ENCODE assay signal across 1 cellular context in the genomic region with DNA sequence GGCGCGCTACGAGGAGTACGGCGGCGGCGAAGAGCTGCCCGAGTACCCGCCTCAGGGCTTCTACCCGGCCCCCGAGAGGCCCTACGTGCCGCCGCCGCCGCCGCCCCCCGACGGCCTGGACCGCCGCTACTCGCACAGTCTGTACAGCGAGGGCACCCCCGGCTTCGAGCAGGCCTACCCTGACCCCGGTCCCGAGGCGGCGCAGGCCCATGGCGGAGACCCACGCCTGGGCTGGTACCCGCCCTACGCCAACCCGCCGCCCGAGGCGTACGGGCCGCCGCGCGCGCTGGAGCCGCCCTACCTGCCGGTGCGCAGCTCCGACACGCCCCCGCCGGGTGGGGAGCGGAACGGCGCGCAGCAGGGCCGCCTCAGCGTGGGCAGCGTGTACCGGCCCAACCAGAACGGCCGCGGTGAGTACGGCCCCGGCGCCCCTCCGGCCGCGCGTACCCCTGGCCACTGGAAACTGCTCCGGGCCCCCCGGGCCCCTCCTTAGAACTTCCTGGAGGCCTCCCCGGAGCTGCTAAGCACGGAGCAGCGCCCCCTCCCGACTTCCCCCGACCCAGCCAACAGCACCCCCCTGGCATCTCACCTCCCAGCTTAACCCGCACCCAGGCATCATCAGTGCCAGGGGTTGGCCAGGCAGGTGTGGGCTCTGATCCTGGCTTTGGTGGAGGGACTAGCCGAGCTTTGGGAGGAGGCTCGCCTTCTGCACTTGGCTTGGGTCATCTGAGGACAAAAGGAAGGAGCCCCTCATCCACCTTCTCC.
TF ChIP-seq lines count a peak whose summit lies in the region.

No MANE protein-coding gene starts in this region.

TF ChIP-seq in WTC11, 78 proteins besides CTCF, POLR2A, EP300 and RAD21 (continued from another document and continues in another):
- TF ChIP-seq, protein P1, sequence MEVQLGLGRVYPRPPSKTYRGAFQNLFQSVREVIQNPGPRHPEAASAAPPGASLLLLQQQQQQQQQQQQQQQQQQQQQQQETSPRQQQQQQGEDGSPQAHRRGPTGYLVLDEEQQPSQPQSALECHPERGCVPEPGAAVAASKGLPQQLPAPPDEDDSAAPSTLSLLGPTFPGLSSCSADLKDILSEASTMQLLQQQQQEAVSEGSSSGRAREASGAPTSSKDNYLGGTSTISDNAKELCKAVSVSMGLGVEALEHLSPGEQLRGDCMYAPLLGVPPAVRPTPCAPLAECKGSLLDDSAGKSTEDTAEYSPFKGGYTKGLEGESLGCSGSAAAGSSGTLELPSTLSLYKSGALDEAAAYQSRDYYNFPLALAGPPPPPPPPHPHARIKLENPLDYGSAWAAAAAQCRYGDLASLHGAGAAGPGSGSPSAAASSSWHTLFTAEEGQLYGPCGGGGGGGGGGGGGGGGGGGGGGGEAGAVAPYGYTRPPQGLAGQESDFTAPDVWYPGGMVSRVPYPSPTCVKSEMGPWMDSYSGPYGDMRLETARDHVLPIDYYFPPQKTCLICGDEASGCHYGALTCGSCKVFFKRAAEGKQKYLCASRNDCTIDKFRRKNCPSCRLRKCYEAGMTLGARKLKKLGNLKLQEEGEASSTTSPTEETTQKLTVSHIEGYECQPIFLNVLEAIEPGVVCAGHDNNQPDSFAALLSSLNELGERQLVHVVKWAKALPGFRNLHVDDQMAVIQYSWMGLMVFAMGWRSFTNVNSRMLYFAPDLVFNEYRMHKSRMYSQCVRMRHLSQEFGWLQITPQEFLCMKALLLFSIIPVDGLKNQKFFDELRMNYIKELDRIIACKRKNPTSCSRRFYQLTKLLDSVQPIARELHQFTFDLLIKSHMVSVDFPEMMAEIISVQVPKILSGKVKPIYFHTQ (CRISPR knock-in tag; IDR thresholded peaks at IDR 0.05), result no peak
- peak; percentile 81; the same call in 1 of the 2 replicates for TF ChIP-seq KAT7 (CRISPR knock-in tag; IDR thresholded peaks at IDR 0.05; ENCODE audit: borderline replicate concordance)
- TF ChIP-seq, protein P2, sequence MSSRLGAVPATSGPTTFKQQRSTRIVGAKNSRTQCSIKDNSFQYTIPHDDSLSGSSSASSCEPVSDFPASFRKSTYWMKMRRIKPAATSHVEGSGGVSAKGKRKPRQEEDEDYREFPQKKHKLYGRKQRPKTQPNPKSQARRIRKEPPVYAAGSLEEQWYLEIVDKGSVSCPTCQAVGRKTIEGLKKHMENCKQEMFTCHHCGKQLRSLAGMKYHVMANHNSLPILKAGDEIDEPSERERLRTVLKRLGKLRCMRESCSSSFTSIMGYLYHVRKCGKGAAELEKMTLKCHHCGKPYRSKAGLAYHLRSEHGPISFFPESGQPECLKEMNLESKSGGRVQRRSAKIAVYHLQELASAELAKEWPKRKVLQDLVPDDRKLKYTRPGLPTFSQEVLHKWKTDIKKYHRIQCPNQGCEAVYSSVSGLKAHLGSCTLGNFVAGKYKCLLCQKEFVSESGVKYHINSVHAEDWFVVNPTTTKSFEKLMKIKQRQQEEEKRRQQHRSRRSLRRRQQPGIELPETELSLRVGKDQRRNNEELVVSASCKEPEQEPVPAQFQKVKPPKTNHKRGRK (CRISPR knock-in tag; IDR thresholded peaks at IDR 0.05; ENCODE audit: borderline replicate concordance), result no peak
- TF ChIP-seq IRF2 (CRISPR knock-in tag; IDR thresholded peaks at IDR 0.05; ENCODE audit: borderline replicate concordance, low read depth), result no peak
- no peak for TF ChIP-seq GABPB1 (CRISPR knock-in tag; IDR thresholded peaks at IDR 0.05)
- TF ChIP-seq ZNF423 (CRISPR knock-in tag; IDR thresholded peaks at IDR 0.05), result peak; percentile 33; the same call in 1 of the 2 replicates
- no peak for TF ChIP-seq FOXK1 (CRISPR knock-in tag; IDR thresholded peaks at IDR 0.05)
- TF ChIP-seq, protein P3, sequence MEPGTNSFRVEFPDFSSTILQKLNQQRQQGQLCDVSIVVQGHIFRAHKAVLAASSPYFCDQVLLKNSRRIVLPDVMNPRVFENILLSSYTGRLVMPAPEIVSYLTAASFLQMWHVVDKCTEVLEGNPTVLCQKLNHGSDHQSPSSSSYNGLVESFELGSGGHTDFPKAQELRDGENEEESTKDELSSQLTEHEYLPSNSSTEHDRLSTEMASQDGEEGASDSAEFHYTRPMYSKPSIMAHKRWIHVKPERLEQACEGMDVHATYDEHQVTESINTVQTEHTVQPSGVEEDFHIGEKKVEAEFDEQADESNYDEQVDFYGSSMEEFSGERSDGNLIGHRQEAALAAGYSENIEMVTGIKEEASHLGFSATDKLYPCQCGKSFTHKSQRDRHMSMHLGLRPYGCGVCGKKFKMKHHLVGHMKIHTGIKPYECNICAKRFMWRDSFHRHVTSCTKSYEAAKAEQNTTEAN (CRISPR knock-in tag; IDR thresholded peaks at IDR 0.05), result no peak
- TF ChIP-seq, protein P4, sequence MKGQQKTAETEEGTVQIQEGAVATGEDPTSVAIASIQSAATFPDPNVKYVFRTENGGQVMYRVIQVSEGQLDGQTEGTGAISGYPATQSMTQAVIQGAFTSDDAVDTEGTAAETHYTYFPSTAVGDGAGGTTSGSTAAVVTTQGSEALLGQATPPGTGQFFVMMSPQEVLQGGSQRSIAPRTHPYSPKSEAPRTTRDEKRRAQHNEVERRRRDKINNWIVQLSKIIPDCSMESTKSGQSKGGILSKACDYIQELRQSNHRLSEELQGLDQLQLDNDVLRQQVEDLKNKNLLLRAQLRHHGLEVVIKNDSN (CRISPR knock-in tag; IDR thresholded peaks at IDR 0.05), result no peak
- TF ChIP-seq, protein P5, sequence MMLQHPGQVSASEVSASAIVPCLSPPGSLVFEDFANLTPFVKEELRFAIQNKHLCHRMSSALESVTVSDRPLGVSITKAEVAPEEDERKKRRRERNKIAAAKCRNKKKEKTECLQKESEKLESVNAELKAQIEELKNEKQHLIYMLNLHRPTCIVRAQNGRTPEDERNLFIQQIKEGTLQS (CRISPR knock-in tag; conservative IDR thresholded peaks at IDR 0.05), result no peak
- peak; percentile 52; the same call in 1 of the 2 replicates for TF ChIP-seq ESRRA (CRISPR knock-in tag; IDR thresholded peaks at IDR 0.05; ENCODE audit: borderline replicate concordance)
- no peak for TF ChIP-seq SP1 (CRISPR knock-in tag; conservative IDR thresholded peaks at IDR 0.05)
- TF ChIP-seq, protein P6, sequence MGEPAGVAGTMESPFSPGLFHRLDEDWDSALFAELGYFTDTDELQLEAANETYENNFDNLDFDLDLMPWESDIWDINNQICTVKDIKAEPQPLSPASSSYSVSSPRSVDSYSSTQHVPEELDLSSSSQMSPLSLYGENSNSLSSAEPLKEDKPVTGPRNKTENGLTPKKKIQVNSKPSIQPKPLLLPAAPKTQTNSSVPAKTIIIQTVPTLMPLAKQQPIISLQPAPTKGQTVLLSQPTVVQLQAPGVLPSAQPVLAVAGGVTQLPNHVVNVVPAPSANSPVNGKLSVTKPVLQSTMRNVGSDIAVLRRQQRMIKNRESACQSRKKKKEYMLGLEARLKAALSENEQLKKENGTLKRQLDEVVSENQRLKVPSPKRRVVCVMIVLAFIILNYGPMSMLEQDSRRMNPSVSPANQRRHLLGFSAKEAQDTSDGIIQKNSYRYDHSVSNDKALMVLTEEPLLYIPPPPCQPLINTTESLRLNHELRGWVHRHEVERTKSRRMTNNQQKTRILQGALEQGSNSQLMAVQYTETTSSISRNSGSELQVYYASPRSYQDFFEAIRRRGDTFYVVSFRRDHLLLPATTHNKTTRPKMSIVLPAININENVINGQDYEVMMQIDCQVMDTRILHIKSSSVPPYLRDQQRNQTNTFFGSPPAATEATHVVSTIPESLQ (CRISPR knock-in tag; IDR thresholded peaks at IDR 0.05), result no peak
- no peak for TF ChIP-seq SMAD3 (CRISPR knock-in tag; IDR thresholded peaks at IDR 0.05; ENCODE audit: borderline replicate concordance)
- no peak for TF ChIP-seq NFYB (CRISPR knock-in tag; conservative IDR thresholded peaks at IDR 0.05; ENCODE audit: low read depth)
- TF ChIP-seq FOXJ3 (CRISPR knock-in tag; IDR thresholded peaks at IDR 0.05; ENCODE audit: borderline replicate concordance), result no peak
- TF ChIP-seq, protein P7, sequence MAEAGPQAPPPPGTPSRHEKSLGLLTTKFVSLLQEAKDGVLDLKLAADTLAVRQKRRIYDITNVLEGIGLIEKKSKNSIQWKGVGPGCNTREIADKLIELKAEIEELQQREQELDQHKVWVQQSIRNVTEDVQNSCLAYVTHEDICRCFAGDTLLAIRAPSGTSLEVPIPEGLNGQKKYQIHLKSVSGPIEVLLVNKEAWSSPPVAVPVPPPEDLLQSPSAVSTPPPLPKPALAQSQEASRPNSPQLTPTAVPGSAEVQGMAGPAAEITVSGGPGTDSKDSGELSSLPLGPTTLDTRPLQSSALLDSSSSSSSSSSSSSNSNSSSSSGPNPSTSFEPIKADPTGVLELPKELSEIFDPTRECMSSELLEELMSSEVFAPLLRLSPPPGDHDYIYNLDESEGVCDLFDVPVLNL (CRISPR knock-in tag; IDR thresholded peaks at IDR 0.05; ENCODE audit: borderline replicate concordance, low read depth), result no peak
- no peak for TF ChIP-seq ETV6 (CRISPR knock-in tag; IDR thresholded peaks at IDR 0.05)
- TF ChIP-seq, protein P8, sequence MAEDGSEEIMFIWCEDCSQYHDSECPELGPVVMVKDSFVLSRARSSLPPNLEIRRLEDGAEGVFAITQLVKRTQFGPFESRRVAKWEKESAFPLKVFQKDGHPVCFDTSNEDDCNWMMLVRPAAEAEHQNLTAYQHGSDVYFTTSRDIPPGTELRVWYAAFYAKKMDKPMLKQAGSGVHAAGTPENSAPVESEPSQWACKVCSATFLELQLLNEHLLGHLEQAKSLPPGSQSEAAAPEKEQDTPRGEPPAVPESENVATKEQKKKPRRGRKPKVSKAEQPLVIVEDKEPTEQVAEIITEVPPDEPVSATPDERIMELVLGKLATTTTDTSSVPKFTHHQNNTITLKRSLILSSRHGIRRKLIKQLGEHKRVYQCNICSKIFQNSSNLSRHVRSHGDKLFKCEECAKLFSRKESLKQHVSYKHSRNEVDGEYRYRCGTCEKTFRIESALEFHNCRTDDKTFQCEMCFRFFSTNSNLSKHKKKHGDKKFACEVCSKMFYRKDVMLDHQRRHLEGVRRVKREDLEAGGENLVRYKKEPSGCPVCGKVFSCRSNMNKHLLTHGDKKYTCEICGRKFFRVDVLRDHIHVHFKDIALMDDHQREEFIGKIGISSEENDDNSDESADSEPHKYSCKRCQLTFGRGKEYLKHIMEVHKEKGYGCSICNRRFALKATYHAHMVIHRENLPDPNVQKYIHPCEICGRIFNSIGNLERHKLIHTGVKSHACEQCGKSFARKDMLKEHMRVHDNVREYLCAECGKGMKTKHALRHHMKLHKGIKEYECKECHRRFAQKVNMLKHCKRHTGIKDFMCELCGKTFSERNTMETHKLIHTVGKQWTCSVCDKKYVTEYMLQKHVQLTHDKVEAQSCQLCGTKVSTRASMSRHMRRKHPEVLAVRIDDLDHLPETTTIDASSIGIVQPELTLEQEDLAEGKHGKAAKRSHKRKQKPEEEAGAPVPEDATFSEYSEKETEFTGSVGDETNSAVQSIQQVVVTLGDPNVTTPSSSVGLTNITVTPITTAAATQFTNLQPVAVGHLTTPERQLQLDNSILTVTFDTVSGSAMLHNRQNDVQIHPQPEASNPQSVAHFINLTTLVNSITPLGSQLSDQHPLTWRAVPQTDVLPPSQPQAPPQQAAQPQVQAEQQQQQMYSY (CRISPR knock-in tag; IDR thresholded peaks at IDR 0.05), result peak; percentile 15; the same call in 1 of the 2 replicates
- no peak for TF ChIP-seq ATF1 (CRISPR knock-in tag; IDR thresholded peaks at IDR 0.05)
- TF ChIP-seq MYBL2 (CRISPR knock-in tag; IDR thresholded peaks at IDR 0.05), result no peak
- TF ChIP-seq PRRX2 (CRISPR knock-in tag; IDR thresholded peaks at IDR 0.05), result no peak
- TF ChIP-seq ELF4 (CRISPR knock-in tag; IDR thresholded peaks at IDR 0.05; ENCODE audit: low read depth), result no peak
- no peak for TF ChIP-seq RELA (CRISPR knock-in tag; IDR thresholded peaks at IDR 0.05; ENCODE audit: borderline replicate concordance)
- no peak for TF ChIP-seq EMX1 (CRISPR knock-in tag; IDR thresholded peaks at IDR 0.05)
- TF ChIP-seq SOX15 (CRISPR knock-in tag; IDR thresholded peaks at IDR 0.05), result no peak
- TF ChIP-seq, protein P9, sequence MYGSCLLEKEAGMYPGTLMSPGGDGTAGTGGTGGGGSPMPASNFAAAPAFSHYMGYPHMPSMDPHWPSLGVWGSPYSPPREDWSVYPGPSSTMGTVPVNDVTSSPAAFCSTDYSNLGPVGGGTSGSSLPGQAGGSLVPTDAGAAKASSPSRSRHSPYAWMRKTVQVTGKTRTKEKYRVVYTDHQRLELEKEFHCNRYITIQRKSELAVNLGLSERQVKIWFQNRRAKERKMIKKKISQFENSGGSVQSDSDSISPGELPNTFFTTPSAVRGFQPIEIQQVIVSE (CRISPR knock-in tag; IDR thresholded peaks at IDR 0.05; ENCODE audit: borderline replicate concordance), result no peak
- TF ChIP-seq, protein P10, sequence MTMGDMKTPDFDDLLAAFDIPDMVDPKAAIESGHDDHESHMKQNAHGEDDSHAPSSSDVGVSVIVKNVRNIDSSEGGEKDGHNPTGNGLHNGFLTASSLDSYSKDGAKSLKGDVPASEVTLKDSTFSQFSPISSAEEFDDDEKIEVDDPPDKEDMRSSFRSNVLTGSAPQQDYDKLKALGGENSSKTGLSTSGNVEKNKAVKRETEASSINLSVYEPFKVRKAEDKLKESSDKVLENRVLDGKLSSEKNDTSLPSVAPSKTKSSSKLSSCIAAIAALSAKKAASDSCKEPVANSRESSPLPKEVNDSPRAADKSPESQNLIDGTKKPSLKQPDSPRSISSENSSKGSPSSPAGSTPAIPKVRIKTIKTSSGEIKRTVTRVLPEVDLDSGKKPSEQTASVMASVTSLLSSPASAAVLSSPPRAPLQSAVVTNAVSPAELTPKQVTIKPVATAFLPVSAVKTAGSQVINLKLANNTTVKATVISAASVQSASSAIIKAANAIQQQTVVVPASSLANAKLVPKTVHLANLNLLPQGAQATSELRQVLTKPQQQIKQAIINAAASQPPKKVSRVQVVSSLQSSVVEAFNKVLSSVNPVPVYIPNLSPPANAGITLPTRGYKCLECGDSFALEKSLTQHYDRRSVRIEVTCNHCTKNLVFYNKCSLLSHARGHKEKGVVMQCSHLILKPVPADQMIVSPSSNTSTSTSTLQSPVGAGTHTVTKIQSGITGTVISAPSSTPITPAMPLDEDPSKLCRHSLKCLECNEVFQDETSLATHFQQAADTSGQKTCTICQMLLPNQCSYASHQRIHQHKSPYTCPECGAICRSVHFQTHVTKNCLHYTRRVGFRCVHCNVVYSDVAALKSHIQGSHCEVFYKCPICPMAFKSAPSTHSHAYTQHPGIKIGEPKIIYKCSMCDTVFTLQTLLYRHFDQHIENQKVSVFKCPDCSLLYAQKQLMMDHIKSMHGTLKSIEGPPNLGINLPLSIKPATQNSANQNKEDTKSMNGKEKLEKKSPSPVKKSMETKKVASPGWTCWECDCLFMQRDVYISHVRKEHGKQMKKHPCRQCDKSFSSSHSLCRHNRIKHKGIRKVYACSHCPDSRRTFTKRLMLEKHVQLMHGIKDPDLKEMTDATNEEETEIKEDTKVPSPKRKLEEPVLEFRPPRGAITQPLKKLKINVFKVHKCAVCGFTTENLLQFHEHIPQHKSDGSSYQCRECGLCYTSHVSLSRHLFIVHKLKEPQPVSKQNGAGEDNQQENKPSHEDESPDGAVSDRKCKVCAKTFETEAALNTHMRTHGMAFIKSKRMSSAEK (CRISPR knock-in tag; IDR thresholded peaks at IDR 0.05; ENCODE audit: borderline replicate concordance), result no peak
- TF ChIP-seq ZNF263 (CRISPR knock-in tag; IDR thresholded peaks at IDR 0.05; ENCODE audit: low read depth), result peak; percentile 44; the same call in 1 of the 2 replicates
